ENCODE assay signal across 8 cellular contexts in genomic region chr5:69217154-69217731, GRCh38. TPM values are rescaled to one million over a fixed set of nuclear protein-coding genes. Genes with fewer than 3 reads are reported as not detected.
DNase-seq lines count a peak whose midpoint lies in the region; ATAC-seq and TF ChIP-seq lines count a peak whose summit lies in the region.

No MANE protein-coding gene starts in this region.

- H3K4me1 Mint-ChIP-seq in dendritic cell treated with granulocyte-macrophage colony-stimulating factor and Interleukin-4, amounts not matched to agents 40 ng/mL and 50 ng/mL, for 4 days (ENCODE audit: low read depth): peaks cover 5% of the 10 kb centered on the region
- peaks cover 9 to 13% of the 10 kb centered on the region in 2 donors for H3K4me1 Mint-ChIP-seq in natural killer cell treated with Interleukin-12 subunit alpha and Interleukin-12 subunit beta and Interleukin-15 and Interleukin-18, amount 100 ng/mL, for 72 hours (ENCODE audit: low read depth in 2 of 2)

- peak overlapping the region; percentile 100 for H3K4me3 Mint-ChIP-seq in dendritic cell treated with granulocyte-macrophage colony-stimulating factor and Interleukin-4, amounts not matched to agents 40 ng/mL and 50 ng/mL, for 4 days
- H3K4me3 Mint-ChIP-seq in natural killer cell treated with Interleukin-12 subunit alpha and Interleukin-12 subunit beta and Interleukin-15 and Interleukin-18, amount 100 ng/mL, for 72 hours: peak overlapping the region; percentile 100

- intact Hi-C loops in left ventricle myocardium inferior (cut with micrococcal nuclease): no loop called here
- intact Hi-C loops in cardiac septum (cut with DNase I): loop anchor here (1.0 kb wide), 1 partner anchor 17 kb away; the partner anchor contains the start of gene CDK7
- intact Hi-C loops in dendritic cell treated with granulocyte-macrophage colony-stimulating factor and Interleukin-4, amounts not matched to agents 40 ng/mL and 50 ng/mL, for 4 days (cut with micrococcal nuclease): loop anchor here (1.0 to 5.0 kb wide), 4 partner anchors 17 to 150 kb away; partner anchors contain the start of genes AK6, CCDC125, CDK7 and RAD17

- no peak for TF ChIP-seq POLR2A in upper lobe of left lung (IDR thresholded peaks at IDR 0.05)

- peaks cover 35% of the 10 kb centered on the region for H3K4me1 ChIP-seq in left ventricle myocardium inferior
- peaks cover 12 to 23% (median 14%) of the 10 kb centered on the region in 4 donors for H3K4me1 ChIP-seq in upper lobe of left lung

- H3K27me3 ChIP-seq in left ventricle myocardium inferior (ENCODE audit: low read depth) (no peaks in the 10 kb centered on the region), upper lobe of left lung (no peaks in the 10 kb centered on the region)

- TF ChIP-seq CTCF in left ventricle myocardium inferior (IDR thresholded peaks at IDR 0.05; ENCODE audit: borderline replicate concordance) (no peak), upper lobe of left lung (IDR thresholded peaks at IDR 0.05) (no peak)

- no peaks in the 10 kb centered on the region for H3K9me3 ChIP-seq in left ventricle myocardium inferior (replicated peaks)
- H3K9me3 ChIP-seq in upper lobe of left lung: no peaks in the 10 kb centered on the region

- peaks cover 26% of the 10 kb centered on the region for H3K36me3 Mint-ChIP-seq in dendritic cell treated with granulocyte-macrophage colony-stimulating factor and Interleukin-4, amounts not matched to agents 40 ng/mL and 50 ng/mL, for 4 days (ENCODE audit: low read depth)
- no peaks in the 10 kb centered on the region for H3K36me3 Mint-ChIP-seq in natural killer cell treated with Interleukin-12 subunit alpha and Interleukin-12 subunit beta and Interleukin-15 and Interleukin-18, amount 100 ng/mL, for 72 hours

- H3K4me3 ChIP-seq in left ventricle myocardium inferior: peak overlapping the region; percentile 93
- peak overlapping the region; percentile 57 to 86 (median 80) for H3K4me3 ChIP-seq in upper lobe of left lung

- H3K27me3 Mint-ChIP-seq in dendritic cell treated with granulocyte-macrophage colony-stimulating factor and Interleukin-4, amounts not matched to agents 40 ng/mL and 50 ng/mL, for 4 days: no peaks in the 10 kb centered on the region
- no peaks in the 10 kb centered on the region for H3K27me3 Mint-ChIP-seq in natural killer cell treated with Interleukin-12 subunit alpha and Interleukin-12 subunit beta and Interleukin-15 and Interleukin-18, amount 100 ng/mL, for 72 hours

- no peaks in the 10 kb centered on the region for H3K9me3 Mint-ChIP-seq in dendritic cell treated with granulocyte-macrophage colony-stimulating factor and Interleukin-4, amounts not matched to agents 40 ng/mL and 50 ng/mL, for 4 days
- H3K9me3 Mint-ChIP-seq in natural killer cell treated with Interleukin-12 subunit alpha and Interleukin-12 subunit beta and Interleukin-15 and Interleukin-18, amount 100 ng/mL, for 72 hours: no peaks in the 10 kb centered on the region

- H3K27ac ChIP-seq in left ventricle myocardium inferior (replicated peaks): peak overlapping the region; percentile 99
- H3K27ac ChIP-seq in upper lobe of left lung: peak overlapping the region; percentile 85 to 98 (median 92)

- H3K27ac Mint-ChIP-seq in dendritic cell treated with granulocyte-macrophage colony-stimulating factor and Interleukin-4, amounts not matched to agents 40 ng/mL and 50 ng/mL, for 4 days: peak overlapping the region; percentile 100
- peak overlapping the region; percentile 95 to 98 for H3K27ac Mint-ChIP-seq in natural killer cell treated with Interleukin-12 subunit alpha and Interleukin-12 subunit beta and Interleukin-15 and Interleukin-18, amount 100 ng/mL, for 72 hours

- 21 to 22% methylated on average over 15 of the region's 15 CpGs for WGBS in upper lobe of left lung, 2 donors

- H3K36me3 ChIP-seq in left ventricle myocardium inferior (no peaks in the 10 kb centered on the region), upper lobe of left lung (no peaks in the 10 kb centered on the region)

- ATAC-seq in natural killer cell treated with Interleukin-12 subunit alpha and Interleukin-12 subunit beta and Interleukin-15 and Interleukin-18, amount 100 ng/mL, for 72 hours: peak in 1 of 2 donors; percentile 97
- ATAC-seq in upper lobe of left lung (ENCODE audit: low FRiP score in 2 of 2): no peak
- no peak for ATAC-seq in GM21528 (IDR thresholded peaks at IDR 0.05; ENCODE audit: low FRiP score, unreplicated experiment)
- ATAC-seq in GM18873 (IDR thresholded peaks at IDR 0.05; ENCODE audit: low FRiP score, unreplicated experiment): no peak

- DNase-seq in left ventricle myocardium inferior (peak; percentile 99), cardiac septum (ENCODE audit: low spot score) (no peak), T-helper 2 cell (peak in 4 of 5 experiments; percentile 16 to 96 (median 92)), upper lobe of left lung (peak in 1 of 2 donors; percentile 100)
- no peak for DNase-seq in natural killer cell treated with Interleukin-12 subunit alpha and Interleukin-12 subunit beta and Interleukin-15 and Interleukin-18, amount 100 ng/mL, for 72 hours (ENCODE audit: low spot score)

- no peak for TF ChIP-seq EP300 in upper lobe of left lung (IDR thresholded peaks at IDR 0.05)

RNA-seq across cellular contexts. Expression of gene CDK7, which starts 17.4 kb away (rescaled TPM):
- 10.5 TPM for total RNA-seq in left ventricle myocardium inferior
- 13.3 TPM for total RNA-seq in cardiac septum
- 10 to 100 TPM; 37.9 to 57.5 TPM for total RNA-seq in natural killer cell treated with Interleukin-12 subunit alpha and Interleukin-12 subunit beta and Interleukin-15 and Interleukin-18, amount 100 ng/mL, for 72 hours
- total RNA-seq in upper lobe of left lung: 10 to 100 TPM in 5 of 6 donors, 1 to 10 TPM in 1; 8.3 to 36.4 (median 22.1) TPM

RNA-seq across cellular contexts. Expression of gene CENPH, which starts 27.9 kb away (rescaled TPM):
- total RNA-seq in left ventricle myocardium inferior (3.1 TPM), cardiac septum (2.9 TPM), upper lobe of left lung (1 to 10 TPM; 1.8 to 3.3 (median 2.4) TPM)
- 10 to 100 TPM; 17.1 to 34.9 TPM for total RNA-seq in natural killer cell treated with Interleukin-12 subunit alpha and Interleukin-12 subunit beta and Interleukin-15 and Interleukin-18, amount 100 ng/mL, for 72 hours

RNA-seq across cellular contexts. Expression of gene CCNB1, which starts 50.3 kb away (rescaled TPM):
- total RNA-seq in left ventricle myocardium inferior (3.5 TPM), cardiac septum (2.1 TPM), upper lobe of left lung (1 to 10 TPM; 2.1 to 9.8 (median 5.6) TPM)
- total RNA-seq in natural killer cell treated with Interleukin-12 subunit alpha and Interleukin-12 subunit beta and Interleukin-15 and Interleukin-18, amount 100 ng/mL, for 72 hours: 100 to 1,000 TPM; 114 to 163 TPM

Comparison
In these comparisons a context has a peak if more than half of its experiments do, and no peak if none do; other contexts are left out.
1. DNase-seq: peak in left ventricle myocardium inferior (single experiment) and T-helper 2 cell (4 of 5); none in cardiac septum (single experiment) and natural killer cell treated with Interleukin-12 subunit alpha and Interleukin-12 subunit beta and Interleukin-15 and Interleukin-18, amount 100 ng/mL, for 72 hours (single experiment).
2. RNA of gene CCNB1, which starts 50.3 kb away (total RNA-seq): 114 to 163 TPM in natural killer cell treated with Interleukin-12 subunit alpha and Interleukin-12 subunit beta and Interleukin-15 and Interleukin-18, amount 100 ng/mL, for 72 hours; 2.1 to 9.8 TPM in upper lobe of left lung, 3.5 TPM in left ventricle myocardium inferior (single experiment) and 2.1 TPM in cardiac septum (single experiment); every median in the first group is over 10 times any median in the second.